ENCODE assay signal across 21 cellular contexts in the genomic region with DNA sequence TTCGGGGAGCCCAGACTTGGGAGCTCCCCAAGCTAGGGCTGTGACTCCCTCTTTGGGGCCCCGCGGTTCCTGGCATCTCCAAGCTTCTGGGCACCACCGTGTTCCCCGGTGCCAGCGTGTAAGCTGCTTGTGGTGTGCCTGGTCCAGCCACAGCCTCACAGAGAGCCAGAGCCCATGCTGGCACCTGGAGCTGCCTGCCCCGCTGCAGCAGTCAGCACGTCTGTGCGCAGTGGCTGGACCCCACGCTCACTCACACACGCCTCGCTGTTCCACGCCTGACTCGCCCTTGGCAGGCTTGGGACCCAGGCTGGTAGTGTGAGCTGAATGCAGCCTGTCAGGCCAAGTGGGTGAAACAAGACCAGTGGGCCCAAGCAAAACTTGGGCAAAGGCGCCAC.
"Had no signal": no experiment of that assay in that cellular context is flagged by ENCODE, and none has a peak within 500 bp of the region (broad histone marks: within the 10 kb centered on the region; RNA-seq: fewer than 3 reads in every experiment).

No MANE protein-coding gene starts in this region.

- H3K4me1 ChIP-seq: SJSA1 had no signal

- H3K9me3 ChIP-seq: SJSA1 had no signal

- H3K4me3 ChIP-seq: SJSA1, SK-N-MC had no signal

- FAIRE-seq: RCC 7860 had no signal

- DNase-seq: KBM-7, MV-4-11, NCI-H1048, NCI-H1105 treated with DMSO at 0.1 percent for 48 hours, NCI-H1436, NCI-H187, NCI-H2029, NCI-H2081 treated with DMSO at 0.1 percent for 48 hours, NCI-H2171, NCI-H226, NCI-H446, NCI-H510A, NCI-H524 treated with DMSO at 0.1 percent for 48 hours, NCI-H69, NCI-H774, RPMI8226, SIG-M5, SW 1271 had no signal

- H3K27me3 ChIP-seq: SJSA1 had no signal

- H3K27ac ChIP-seq: SJSA1, SK-N-MC had no signal
